ENCODE assay signal across 1 cellular context in the genomic region with DNA sequence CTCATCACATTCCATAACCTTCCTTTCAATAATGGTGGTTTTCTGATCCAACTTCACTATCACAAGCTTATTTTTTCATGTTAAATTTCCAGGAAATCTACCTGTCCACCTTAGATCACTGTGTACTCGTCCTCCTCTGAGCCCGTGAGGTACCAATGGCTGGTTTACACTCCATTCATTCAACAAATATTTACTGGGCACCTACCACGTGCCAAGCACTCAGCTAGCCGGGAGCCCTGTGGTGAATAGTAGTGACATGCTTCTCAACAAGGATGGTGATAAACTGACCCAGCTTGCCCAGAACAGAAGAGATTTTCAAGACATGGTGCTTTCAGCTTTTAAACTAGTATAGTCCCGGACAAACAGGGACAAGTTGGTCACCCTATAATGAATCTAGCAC.
TF ChIP-seq lines count a peak whose summit lies in the region.

No MANE protein-coding gene starts in this region.

TF ChIP-seq in HepG2, 621 proteins besides CTCF, POLR2A, EP300 and RAD21 (continued from another document):
- TF ChIP-seq, protein P1, sequence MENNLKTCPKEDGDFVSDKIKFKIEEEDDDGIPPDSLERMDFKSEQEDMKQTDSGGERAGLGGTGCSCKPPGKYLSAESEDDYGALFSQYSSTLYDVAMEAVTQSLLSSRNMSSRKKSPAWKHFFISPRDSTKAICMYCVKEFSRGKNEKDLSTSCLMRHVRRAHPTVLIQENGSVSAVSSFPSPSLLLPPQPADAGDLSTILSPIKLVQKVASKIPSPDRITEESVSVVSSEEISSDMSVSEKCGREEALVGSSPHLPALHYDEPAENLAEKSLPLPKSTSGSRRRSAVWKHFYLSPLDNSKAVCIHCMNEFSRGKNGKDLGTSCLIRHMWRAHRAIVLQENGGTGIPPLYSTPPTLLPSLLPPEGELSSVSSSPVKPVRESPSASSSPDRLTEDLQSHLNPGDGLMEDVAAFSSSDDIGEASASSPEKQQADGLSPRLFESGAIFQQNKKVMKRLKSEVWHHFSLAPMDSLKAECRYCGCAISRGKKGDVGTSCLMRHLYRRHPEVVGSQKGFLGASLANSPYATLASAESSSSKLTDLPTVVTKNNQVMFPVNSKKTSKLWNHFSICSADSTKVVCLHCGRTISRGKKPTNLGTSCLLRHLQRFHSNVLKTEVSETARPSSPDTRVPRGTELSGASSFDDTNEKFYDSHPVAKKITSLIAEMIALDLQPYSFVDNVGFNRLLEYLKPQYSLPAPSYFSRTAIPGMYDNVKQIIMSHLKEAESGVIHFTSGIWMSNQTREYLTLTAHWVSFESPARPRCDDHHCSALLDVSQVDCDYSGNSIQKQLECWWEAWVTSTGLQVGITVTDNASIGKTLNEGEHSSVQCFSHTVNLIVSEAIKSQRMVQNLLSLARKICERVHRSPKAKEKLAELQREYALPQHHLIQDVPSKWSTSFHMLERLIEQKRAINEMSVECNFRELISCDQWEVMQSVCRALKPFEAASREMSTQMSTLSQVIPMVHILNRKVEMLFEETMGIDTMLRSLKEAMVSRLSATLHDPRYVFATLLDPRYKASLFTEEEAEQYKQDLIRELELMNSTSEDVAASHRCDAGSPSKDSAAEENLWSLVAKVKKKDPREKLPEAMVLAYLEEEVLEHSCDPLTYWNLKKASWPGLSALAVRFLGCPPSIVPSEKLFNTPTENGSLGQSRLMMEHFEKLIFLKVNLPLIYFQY (CRISPR knock-in tag; IDR thresholded peaks at IDR 0.05; ENCODE audit: borderline replicate concordance) = no peak
- TF ChIP-seq AKAP8 (CRISPR knock-in tag; IDR thresholded peaks at IDR 0.05) = no peak
- TF ChIP-seq ZBTB42 (CRISPR knock-in tag; IDR thresholded peaks at IDR 0.05) = no peak
- TF ChIP-seq IRX3 (CRISPR knock-in tag; IDR thresholded peaks at IDR 0.05; ENCODE audit: borderline replicate concordance, low read depth) = no peak
